In the genomic region with DNA sequence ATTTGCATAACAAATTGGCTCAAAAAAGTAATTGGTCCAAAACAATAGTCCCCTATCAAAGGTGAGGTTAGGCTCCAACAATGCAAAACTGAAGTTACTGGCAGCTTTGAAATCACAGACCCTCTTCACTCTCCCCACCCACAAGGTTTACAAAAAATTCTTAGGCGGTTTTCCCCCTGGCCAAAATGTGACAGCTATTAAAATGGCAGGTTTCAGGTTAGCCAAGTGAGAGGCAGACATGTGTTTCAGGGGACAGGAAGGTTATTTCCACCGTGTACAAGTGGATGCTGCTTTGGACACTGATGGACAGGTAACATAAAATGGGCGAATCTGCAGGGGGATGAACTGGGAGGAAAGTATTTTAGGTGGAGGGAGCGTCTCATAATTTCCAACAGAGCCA, we compare ENCODE assay signal across 19 cellular contexts. TPM values are rescaled to one million over a fixed set of nuclear protein-coding genes. Genes with fewer than 3 reads are reported as not detected.
DNase-seq lines count a peak whose midpoint lies in the region; ATAC-seq and TF ChIP-seq lines count a peak whose summit lies in the region.
"Had no signal": no experiment of that assay in that cellular context is flagged by ENCODE, and none has a peak within 500 bp of the region (broad histone marks: within the 10 kb centered on the region; RNA-seq: fewer than 3 reads in every experiment).

No MANE protein-coding gene starts in this region.

- no peak overlapping the region for H3K27ac Mint-ChIP-seq in WTC11
- no peak overlapping the region for H3K27ac Mint-ChIP-seq in activated T-helper 2 cell treated with anti-CD3 and anti-CD28 coated beads, Interferon-gamma antibody, Interleukin-2, Interleukin-4, amounts not matched to agents 10 μg/mL and 5 μg/mL and 100 μg/mL, durations not matched to agents 14 hours and 24 hours and 36 hours
- H3K27ac Mint-ChIP-seq: B cell; CD4-positive, alpha-beta T cell; CD8-positive, alpha-beta memory T cell; GM23338; H9; HFFc6 had no signal

- no peak overlapping the region for H3K4me3 Mint-ChIP-seq in WTC11
- H3K4me3 Mint-ChIP-seq in activated T-helper 2 cell treated with anti-CD3 and anti-CD28 coated beads, Interferon-gamma antibody, Interleukin-2, Interleukin-4, amounts not matched to agents 10 μg/mL and 5 μg/mL and 100 μg/mL, durations not matched to agents 14 hours and 24 hours and 36 hours (ENCODE audit: low read depth), result no peak overlapping the region
- H3K4me3 Mint-ChIP-seq: B cell; CD14-positive monocyte; CD4-positive, alpha-beta T cell; CD8-positive, alpha-beta memory T cell; GM23338; H9; HFFc6 had no signal

- CTCF ChIA-PET in WTC11 (lab: Charles Lee), result interaction anchor here (0.9 to 1.8 kb wide), 2 partner anchors 285 to 357 kb away, joined by 3 to 7 read pairs; a partner anchor contains a TSS

- ATAC-seq in WTC11, result 0 out of 2 replicates have a peak, but pooled peaks have one; percentile 30
- ATAC-seq: GM23338 had no signal

- DNase-seq in GM12865 (ENCODE audit: low read depth) (peak; percentile 18), NCI-H526 (lab: John Stamatoyannopoulos, UW) (peak; percentile 21 to 48), WTC11 (ENCODE audit: low spot score) (no peak), NCI-H1092 treated with DMSO at 0.1 percent for 48 hours (lab: John Stamatoyannopoulos, UW) (no peak), activated gamma-delta T cell treated with Interleukin-2 at 50 U/mL for 16 hours (no peak)
- DNase-seq in activated T-helper 2 cell treated with anti-CD3 and anti-CD28 coated beads, Interferon-gamma antibody, Interleukin-2, Interleukin-4, amounts not matched to agents 10 μg/mL and 5 μg/mL and 100 μg/mL, durations not matched to agents 14 hours and 24 hours and 36 hours (ENCODE audit: low spot score), result no peak
- DNase-seq: CD4-positive, alpha-beta T cell; CD8-positive, alpha-beta memory T cell; DMS 273 treated with DMSO at 0.1 percent for 48 hours; DMS79; EL; GDM1; H9; HFFc6 had no signal

- H3K4me3 ChIP-seq in GM12865 (ENCODE audit: low read depth, low read length), result no peak overlapping the region
- H3K4me3 ChIP-seq: BLaER1, GM23338 had no signal

- no peaks in the 10 kb centered on the region for H3K9me3 Mint-ChIP-seq in WTC11
- H3K9me3 Mint-ChIP-seq in activated T-helper 2 cell treated with anti-CD3 and anti-CD28 coated beads, Interferon-gamma antibody, Interleukin-2, Interleukin-4, amounts not matched to agents 10 μg/mL and 5 μg/mL and 100 μg/mL, durations not matched to agents 14 hours and 24 hours and 36 hours, result no peaks in the 10 kb centered on the region
- H3K9me3 Mint-ChIP-seq: CD4-positive, alpha-beta T cell; CD8-positive, alpha-beta memory T cell; GM23338; H9; HFFc6 had no signal

- H3K4me1 Mint-ChIP-seq in WTC11, result peaks cover 21% of the 10 kb centered on the region
- no peaks in the 10 kb centered on the region for H3K4me1 Mint-ChIP-seq in activated T-helper 2 cell treated with anti-CD3 and anti-CD28 coated beads, Interferon-gamma antibody, Interleukin-2, Interleukin-4, amounts not matched to agents 10 μg/mL and 5 μg/mL and 100 μg/mL, durations not matched to agents 14 hours and 24 hours and 36 hours (ENCODE audit: low read depth)
- H3K4me1 Mint-ChIP-seq: B cell; CD8-positive, alpha-beta memory T cell had no signal

- no peaks in the 10 kb centered on the region for H3K36me3 Mint-ChIP-seq in WTC11
- H3K36me3 Mint-ChIP-seq in activated T-helper 2 cell treated with anti-CD3 and anti-CD28 coated beads, Interferon-gamma antibody, Interleukin-2, Interleukin-4, amounts not matched to agents 10 μg/mL and 5 μg/mL and 100 μg/mL, durations not matched to agents 14 hours and 24 hours and 36 hours (ENCODE audit: low read depth), result no peaks in the 10 kb centered on the region
- H3K36me3 Mint-ChIP-seq: CD14-positive monocyte; CD8-positive, alpha-beta memory T cell had no signal

- intact Hi-C loops in activated T-helper 2 cell treated with anti-CD3 and anti-CD28 coated beads, Interferon-gamma antibody, Interleukin-2, Interleukin-4, amounts not matched to agents 10 μg/mL and 5 μg/mL and 100 μg/mL, durations not matched to agents 14 hours and 24 hours and 36 hours (cut with micrococcal nuclease), result no loop called here

- peaks cover 33% of the 10 kb centered on the region for H3K27me3 Mint-ChIP-seq in WTC11 (ENCODE audit: low read depth)
- peaks cover 10% of the 10 kb centered on the region for H3K27me3 Mint-ChIP-seq in activated T-helper 2 cell treated with anti-CD3 and anti-CD28 coated beads, Interferon-gamma antibody, Interleukin-2, Interleukin-4, amounts not matched to agents 10 μg/mL and 5 μg/mL and 100 μg/mL, durations not matched to agents 14 hours and 24 hours and 36 hours (ENCODE audit: low read depth)
- H3K27me3 Mint-ChIP-seq: CD4-positive, alpha-beta T cell had no signal

- TF ChIP-seq CTCF in GM12865 (IDR thresholded peaks at IDR 0.05; ENCODE audit: insufficient read depth, low read depth, low read length, missing control alignments), result no peak
- no peak for TF ChIP-seq CTCF in WTC11 (IDR thresholded peaks at IDR 0.05)

- POLR2A ChIA-PET in WTC11 (lab: Charles Lee), result interaction anchor here (0.6 kb wide), 1 partner anchor 132 kb away, joined by 4 read pairs; no protein-coding TSS in a partner anchor

TF ChIP-seq in WTC11, 78 proteins besides CTCF, POLR2A, EP300 and RAD21:
- TF ChIP-seq, protein P1, sequence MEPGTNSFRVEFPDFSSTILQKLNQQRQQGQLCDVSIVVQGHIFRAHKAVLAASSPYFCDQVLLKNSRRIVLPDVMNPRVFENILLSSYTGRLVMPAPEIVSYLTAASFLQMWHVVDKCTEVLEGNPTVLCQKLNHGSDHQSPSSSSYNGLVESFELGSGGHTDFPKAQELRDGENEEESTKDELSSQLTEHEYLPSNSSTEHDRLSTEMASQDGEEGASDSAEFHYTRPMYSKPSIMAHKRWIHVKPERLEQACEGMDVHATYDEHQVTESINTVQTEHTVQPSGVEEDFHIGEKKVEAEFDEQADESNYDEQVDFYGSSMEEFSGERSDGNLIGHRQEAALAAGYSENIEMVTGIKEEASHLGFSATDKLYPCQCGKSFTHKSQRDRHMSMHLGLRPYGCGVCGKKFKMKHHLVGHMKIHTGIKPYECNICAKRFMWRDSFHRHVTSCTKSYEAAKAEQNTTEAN (CRISPR knock-in tag; IDR thresholded peaks at IDR 0.05), result no peak
- TF ChIP-seq, protein P2, sequence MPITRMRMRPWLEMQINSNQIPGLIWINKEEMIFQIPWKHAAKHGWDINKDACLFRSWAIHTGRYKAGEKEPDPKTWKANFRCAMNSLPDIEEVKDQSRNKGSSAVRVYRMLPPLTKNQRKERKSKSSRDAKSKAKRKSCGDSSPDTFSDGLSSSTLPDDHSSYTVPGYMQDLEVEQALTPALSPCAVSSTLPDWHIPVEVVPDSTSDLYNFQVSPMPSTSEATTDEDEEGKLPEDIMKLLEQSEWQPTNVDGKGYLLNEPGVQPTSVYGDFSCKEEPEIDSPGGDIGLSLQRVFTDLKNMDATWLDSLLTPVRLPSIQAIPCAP (CRISPR knock-in tag; IDR thresholded peaks at IDR 0.05), result no peak
- TF ChIP-seq HMGA2 (CRISPR knock-in tag; IDR thresholded peaks at IDR 0.05) (no peak), ZNF423 (CRISPR knock-in tag; IDR thresholded peaks at IDR 0.05) (no peak), SMAD3 (CRISPR knock-in tag; IDR thresholded peaks at IDR 0.05; ENCODE audit: borderline replicate concordance) (no peak), KAT7 (CRISPR knock-in tag; IDR thresholded peaks at IDR 0.05; ENCODE audit: borderline replicate concordance) (no peak), TP53 (CRISPR knock-in tag; IDR thresholded peaks at IDR 0.05) (no peak), FOXJ3 (CRISPR knock-in tag; IDR thresholded peaks at IDR 0.05; ENCODE audit: borderline replicate concordance) (no peak)

RNA-seq across cellular contexts. Expression of a gene that starts 0.9 kb away (rescaled TPM):
- total RNA-seq in WTC11 (2021), result not detected in 3 replicates
- total RNA-seq in activated T-helper 2 cell treated with anti-CD3 and anti-CD28 coated beads, Interferon-gamma antibody, Interleukin-2, Interleukin-4, amounts not matched to agents 10 μg/mL and 5 μg/mL and 100 μg/mL, durations not matched to agents 14 hours and 24 hours and 36 hours, result not detected in 2 replicates
- total RNA-seq: B cell; CD4-positive, alpha-beta T cell; CD8-positive, alpha-beta memory T cell; GM23338; H4; H9; HFFc6 had no signal

Comparison
In these comparisons a context has a peak if more than half of its experiments do, and no peak if none do; other contexts are left out.
1. DNase-seq: peak in GM12865 (single experiment) and NCI-H526 (2 of 2); none in WTC11 (single experiment), NCI-H1092 treated with DMSO at 0.1 percent for 48 hours (single experiment), activated gamma-delta T cell treated with Interleukin-2 at 50 U/mL for 16 hours (single experiment) and activated T-helper 2 cell treated with anti-CD3 and anti-CD28 coated beads, Interferon-gamma antibody, Interleukin-2, Interleukin-4, amounts not matched to agents 10 μg/mL and 5 μg/mL and 100 μg/mL, durations not matched to agents 14 hours and 24 hours and 36 hours (single experiment).